ENCODE assay signal across 22 cellular contexts in the genomic region with DNA sequence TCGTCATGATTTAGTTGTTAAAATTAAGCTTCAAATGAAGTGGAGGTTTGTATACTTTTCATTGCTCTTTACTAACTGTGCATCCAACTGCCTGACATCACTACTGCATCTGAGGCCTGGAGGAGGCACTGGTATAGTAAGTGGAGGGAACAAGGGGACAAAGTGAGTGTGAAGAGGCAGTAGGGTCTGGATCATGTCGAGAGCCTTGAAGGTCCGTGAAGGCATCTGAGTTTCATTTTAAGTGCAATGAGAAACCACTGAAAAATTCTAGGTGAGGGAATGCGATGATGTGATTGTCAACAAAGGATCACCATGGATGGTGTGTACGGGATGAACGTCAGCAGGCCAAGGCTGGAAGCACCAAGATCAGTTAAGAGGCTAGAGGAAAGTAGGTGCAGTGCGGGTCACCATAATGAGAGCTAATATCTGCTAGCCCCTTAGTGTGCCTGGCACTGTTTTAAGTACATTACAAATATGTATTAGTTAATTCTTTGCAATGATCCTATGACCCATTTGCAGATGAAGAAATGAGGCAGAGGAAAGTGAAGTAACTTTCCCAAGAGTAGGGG.
DNase-seq lines count a peak whose midpoint lies in the region; ATAC-seq, FAIRE-seq and TF ChIP-seq lines count a peak whose summit lies in the region.
"Had no signal": no experiment of that assay in that cellular context is flagged by ENCODE, and none has a peak within 500 bp of the region (broad histone marks: within the 10 kb centered on the region; RNA-seq: fewer than 3 reads in every experiment).

No MANE protein-coding gene starts in this region.

- FAIRE-seq in H1 (lab: Jason Lieb, UNC) (no peak), small intestine (lab: Jason Lieb, UNC) (no peak)
- FAIRE-seq: GM19239 had no signal

- peak overlapping the region; percentile 35; the same call in 1 of the 2 replicates for H3K27ac Mint-ChIP-seq in WTC11
- no peak overlapping the region for H3K27ac Mint-ChIP-seq in activated T-helper 1 cell treated with anti-CD3 and anti-CD28 coated beads, Interleukin-12 subunit alpha, Interleukin-12 subunit beta, Interleukin-2, Interleukin-4 antibody, amounts not matched to agents 30 ng/mL and 10 ng/mL and 1 ng/mL, durations not matched to agents 14 hours and 24 hours and 36 hours
- H3K27ac Mint-ChIP-seq: CD4-positive, CD25-positive, alpha-beta regulatory T cell had no signal

- no peak for TF ChIP-seq POLR2A in H1 (IDR thresholded peaks at IDR 0.05; ENCODE audit: control extremely low read depth in 1 of 2, low read depth in 2 of 2, low read length in 2 of 2)

- peaks cover 0 to 1% of the 10 kb centered on the region in 2 experiments for H4K20me1 ChIP-seq in H1 (replicated peaks in 1 of 2; ENCODE audit: control insufficient read depth in 1 of 2, insufficient read depth in 2 of 2, low read length in 2 of 2)

- H3K9me3 ChIP-seq in H1 (ENCODE audit: insufficient read depth in 2 of 2, low read depth in 1 of 2, low read length in 1 of 2) = no peaks in the 10 kb centered on the region
- H3K9me3 ChIP-seq in muscle layer of duodenum (ENCODE audit: control insufficient read depth in 1 of 2, low read length in 2 of 2) = no peaks in the 10 kb centered on the region
- no peaks in the 10 kb centered on the region for H3K9me3 ChIP-seq in small intestine (ENCODE audit: control insufficient read depth, low read depth)

- peak overlapping the region; percentile 10; the same call in 1 of the 2 replicates for H2BK5ac ChIP-seq in H1 (ENCODE audit: low read depth, low read length)

- no peak overlapping the region for H2BK120ac ChIP-seq in H1 (replicated peaks; ENCODE audit: low read depth, low read length)

- H3K14ac ChIP-seq in H1 (ENCODE audit: insufficient read length) = no peak overlapping the region

- TF ChIP-seq CTCF in WTC11 (IDR thresholded peaks at IDR 0.05) (no peak), H1 (IDR thresholded peaks at IDR 0.05; ENCODE audit: control extremely low read depth in 1 of 3, insufficient read depth in 1 of 3, low read depth in 1 of 3, low read length in 3 of 3) (no peak)

- no peak for TF ChIP-seq RAD21 in H1 (IDR thresholded peaks at IDR 0.05 in 1 of 2, conservative IDR thresholded peaks at IDR 0.05 in 1 of 2; ENCODE audit: low read depth in 2 of 2, low read length in 2 of 2)

- intact Hi-C loops in activated T-helper 1 cell treated with anti-CD3 and anti-CD28 coated beads, Interleukin-12 subunit alpha, Interleukin-12 subunit beta, Interleukin-2, Interleukin-4 antibody, amounts not matched to agents 30 ng/mL and 10 ng/mL and 1 ng/mL, durations not matched to agents 14 hours and 24 hours and 36 hours (cut with micrococcal nuclease) = no loop called here

- H3K4me2 ChIP-seq in H1 (ENCODE audit: insufficient read depth in 1 of 2, low read depth in 2 of 2, low read length in 2 of 2) = peak overlapping the region in 1 of 2 experiments; percentile 32; a peak in 1 of 4 replicates
- H3K4me2 ChIP-seq: KMS-11 had no signal

- peaks cover 4 to 22% (median 8%) of the 10 kb centered on the region in 4 experiments for H3K4me1 ChIP-seq in H1 (replicated peaks in 1 of 4; ENCODE audit: control insufficient read depth in 3 of 4, insufficient read depth in 4 of 4, low read length in 3 of 4)
- H3K4me1 ChIP-seq in muscle layer of duodenum (ENCODE audit: control insufficient read depth in 1 of 2, insufficient read depth in 2 of 2, low read length in 2 of 2) = peaks cover 8 to 26% of the 10 kb centered on the region in 2 donors
- H3K4me1 ChIP-seq in small intestine (ENCODE audit: control insufficient read depth in 2 of 2, insufficient read depth in 1 of 2, low read depth in 1 of 2, low read length in 1 of 2) = peaks cover 3 to 9% of the 10 kb centered on the region in 2 donors

- H3K27ac ChIP-seq in H1 (ENCODE audit: low read depth, low read length) = no peak overlapping the region
- H3K27ac ChIP-seq in muscle layer of duodenum (ENCODE audit: low read length) = peak overlapping the region; percentile 53
- H3K27ac ChIP-seq in small intestine (ENCODE audit: low read depth in 1 of 2, low read length in 1 of 2) = peak overlapping the region in 1 of 2 donors; percentile 65
- H3K27ac ChIP-seq: KMS-11, RWPE1 had no signal

- H3K36me3 ChIP-seq in H1 (ENCODE audit: control insufficient read depth in 2 of 4, insufficient read depth in 4 of 4, low read length in 3 of 4) = peaks cover 0 to 21% (median 6%) of the 10 kb centered on the region in 4 experiments; a peak in 5 of 8 replicates
- peaks cover 8 to 24% of the 10 kb centered on the region in 2 donors for H3K36me3 ChIP-seq in muscle layer of duodenum (ENCODE audit: control insufficient read depth in 1 of 2, insufficient read depth in 2 of 2, low read length in 2 of 2)
- peaks cover 0 to 4% of the 10 kb centered on the region in 2 donors for H3K36me3 ChIP-seq in small intestine (ENCODE audit: control insufficient read depth in 2 of 2, insufficient read depth in 2 of 2, low read length in 2 of 2)

- POLR2A ChIA-PET in WTC11 (lab: Charles Lee) = interaction anchor here (0.5 kb wide), 1 partner anchor 777 kb away, joined by 4 read pairs; no protein-coding TSS in a partner anchor
- POLR2A ChIA-PET in H1 (lab: Charles Lee; ENCODE audit: partially characterized antibody) = interaction anchor here (0.7 kb wide), 2 partner anchors 35 to 50 kb away, joined by 3 read pairs; no protein-coding TSS in a partner anchor

- H4K5ac ChIP-seq in H1 (ENCODE audit: insufficient read length, low read depth, low read length) = no peak overlapping the region

- peaks cover 12% of the 10 kb centered on the region for H3K9me3 Mint-ChIP-seq in WTC11
- H3K9me3 Mint-ChIP-seq in activated T-helper 1 cell treated with anti-CD3 and anti-CD28 coated beads, Interleukin-12 subunit alpha, Interleukin-12 subunit beta, Interleukin-2, Interleukin-4 antibody, amounts not matched to agents 30 ng/mL and 10 ng/mL and 1 ng/mL, durations not matched to agents 14 hours and 24 hours and 36 hours = no peaks in the 10 kb centered on the region

- H3K9ac ChIP-seq in H1 (replicated peaks in 1 of 4; ENCODE audit: extremely low read depth in 1 of 4, low read depth in 3 of 4, low read length in 3 of 4) = no peak overlapping the region
- H3K9ac ChIP-seq: KMS-11 had no signal

- no peak for TF ChIP-seq EP300 in H1 (IDR thresholded peaks at IDR 0.05; ENCODE audit: borderline replicate concordance in 1 of 2, low read depth in 2 of 2, low read length in 2 of 2)

- no peak overlapping the region for H3K4ac ChIP-seq in H1 (replicated peaks; ENCODE audit: insufficient read length, low read depth, low read length)

- no peaks in the 10 kb centered on the region for H3K27me3 Mint-ChIP-seq in WTC11 (ENCODE audit: low read depth)
- H3K27me3 Mint-ChIP-seq in activated T-helper 1 cell treated with anti-CD3 and anti-CD28 coated beads, Interleukin-12 subunit alpha, Interleukin-12 subunit beta, Interleukin-2, Interleukin-4 antibody, amounts not matched to agents 30 ng/mL and 10 ng/mL and 1 ng/mL, durations not matched to agents 14 hours and 24 hours and 36 hours (ENCODE audit: insufficient read depth) = peaks cover 4% of the 10 kb centered on the region

- CTCF ChIA-PET in WTC11 (lab: Charles Lee) = interaction anchor here (0.6 to 2.3 kb wide), 2 partner anchors 58 to 198 kb away, joined by 3 to 7 read pairs; no protein-coding TSS in a partner anchor
- CTCF ChIA-PET in H1 (lab: Charles Lee; ENCODE audit: partially characterized antibody) = interaction anchor here (0.6 to 2.3 kb wide), 10 partner anchors 8 to 253 kb away, joined by 3 to 10 read pairs (median 4); no protein-coding TSS in a partner anchor

- H3K4me3 Mint-ChIP-seq in WTC11 = no peak overlapping the region
- no peak overlapping the region for H3K4me3 Mint-ChIP-seq in activated T-helper 1 cell treated with anti-CD3 and anti-CD28 coated beads, Interleukin-12 subunit alpha, Interleukin-12 subunit beta, Interleukin-2, Interleukin-4 antibody, amounts not matched to agents 30 ng/mL and 10 ng/mL and 1 ng/mL, durations not matched to agents 14 hours and 24 hours and 36 hours
- H3K4me3 Mint-ChIP-seq: CD4-positive, CD25-positive, alpha-beta regulatory T cell had no signal

- no peak for DNase-seq in WTC11 (ENCODE audit: low spot score)
- no peak for DNase-seq in H1 (ENCODE audit: low read depth in 1 of 2, low spot score in 2 of 2)
- peak; percentile 16 for DNase-seq in small intestine
- no peak for DNase-seq in activated T-helper 1 cell treated with anti-CD3 and anti-CD28 coated beads, Interleukin-12 subunit alpha, Interleukin-12 subunit beta, Interleukin-2, Interleukin-4 antibody, amounts not matched to agents 30 ng/mL and 10 ng/mL and 1 ng/mL, durations not matched to agents 14 hours and 24 hours and 36 hours (ENCODE audit: low spot score)
- DNase-seq: CD4-positive, CD25-positive, alpha-beta regulatory T cell; EL; GF-D8; HCEC 1CT; IMR-90; NCI-H1092 treated with DMSO at 0.1 percent for 48 hours; NCI-H1436 treated with DMSO at 0.1 percent for 48 hours; NCI-H2029; NCI-H345; NCI-H524; NCI-H774; NK-92 treated with Interleukin-12 subunit alpha and Interleukin-12 subunit beta, amount 100 ng/mL, for 24 hours had no signal

- peaks cover 49% of the 10 kb centered on the region for H3K36me3 Mint-ChIP-seq in WTC11
- H3K36me3 Mint-ChIP-seq in activated T-helper 1 cell treated with anti-CD3 and anti-CD28 coated beads, Interleukin-12 subunit alpha, Interleukin-12 subunit beta, Interleukin-2, Interleukin-4 antibody, amounts not matched to agents 30 ng/mL and 10 ng/mL and 1 ng/mL, durations not matched to agents 14 hours and 24 hours and 36 hours (ENCODE audit: low read depth) = no peaks in the 10 kb centered on the region
- H3K36me3 Mint-ChIP-seq: CD4-positive, CD25-positive, alpha-beta regulatory T cell had no signal

- H3K27me3 ChIP-seq in H1 (replicated peaks in 1 of 4; ENCODE audit: control insufficient read depth in 3 of 4, extremely low read depth in 1 of 4, insufficient read depth in 3 of 4, low read length in 3 of 4) (no peaks in the 10 kb centered on the region), muscle layer of duodenum (ENCODE audit: low read depth, low read length) (no peaks in the 10 kb centered on the region), small intestine (ENCODE audit: control insufficient read depth in 2 of 2, insufficient read depth in 2 of 2, low read length in 2 of 2) (no peaks in the 10 kb centered on the region)

- H2BK20ac ChIP-seq in H1 (ENCODE audit: low read length) = peak overlapping the region; percentile 13; the same call in 1 of the 2 replicates

- H3K79me2 ChIP-seq in H1 (ENCODE audit: control insufficient read depth in 1 of 2, insufficient read depth in 2 of 2, low read length in 2 of 2) = peaks cover 0 to 7% of the 10 kb centered on the region in 2 experiments; a peak in 1 of 4 replicates

- ATAC-seq in WTC11 (no peak), GM21360 (IDR thresholded peaks at IDR 0.05; ENCODE audit: unreplicated experiment) (no peak), GM18907 (IDR thresholded peaks at IDR 0.05; ENCODE audit: unreplicated experiment) (no peak)

- H2BK15ac ChIP-seq in H1 (ENCODE audit: low read length) = 0 out of 2 replicates have a peak overlapping the region, but pooled peaks have one; percentile 21

- 92% methylated on average over 7 of the region's 7 CpGs; no CpG with 5 or more reads in 1 of the 2 experiments for WGBS in H1 (ENCODE audit: extremely low coverage in 1 of 2, insufficient coverage in 1 of 2, insufficient read length in 1 of 2, insufficient replicate concordance in 2 of 2, low coverage in 1 of 2, low lambda C conversion rate in 2 of 2, missing lambda C conversion rate in 1 of 2), 2 experiments
- 81 to 83% (median 81%) methylated on average over 7 of the region's 7 CpGs for WGBS in small intestine, 3 donors

- H3K18ac ChIP-seq in H1 (ENCODE audit: extremely low read depth, low read length) = peak overlapping the region; percentile 41; the same call in 1 of the 2 replicates

- H3K4me1 Mint-ChIP-seq in WTC11 = peaks cover 45% of the 10 kb centered on the region
- H3K4me1 Mint-ChIP-seq in activated T-helper 1 cell treated with anti-CD3 and anti-CD28 coated beads, Interleukin-12 subunit alpha, Interleukin-12 subunit beta, Interleukin-2, Interleukin-4 antibody, amounts not matched to agents 30 ng/mL and 10 ng/mL and 1 ng/mL, durations not matched to agents 14 hours and 24 hours and 36 hours (ENCODE audit: low read depth) = no peaks in the 10 kb centered on the region
- H3K4me1 Mint-ChIP-seq: CD4-positive, CD25-positive, alpha-beta regulatory T cell had no signal

- H4K91ac ChIP-seq in H1 (replicated peaks; ENCODE audit: insufficient read length, low read length) = peak overlapping the region; percentile 38

- no peak overlapping the region for H3K23ac ChIP-seq in H1 (ENCODE audit: insufficient read length)

- H3K4me3 ChIP-seq in H1 (ENCODE audit: extremely low read depth in 1 of 4, insufficient read depth in 2 of 4, low read depth in 3 of 4, low read length in 4 of 4) = no peak overlapping the region
- H3K4me3 ChIP-seq in muscle layer of duodenum (ENCODE audit: low read depth in 1 of 2, low read length in 2 of 2) = no peak overlapping the region
- no peak overlapping the region for H3K4me3 ChIP-seq in small intestine (ENCODE audit: low read depth in 1 of 2, low read length in 2 of 2)

- no peaks in the 10 kb centered on the region for H3K79me1 ChIP-seq in H1 (ENCODE audit: low read depth, low read length)

- H4K8ac ChIP-seq in H1 (ENCODE audit: extremely low read depth, insufficient read depth, low read length) = no peak overlapping the region

- H2BK12ac ChIP-seq in H1 (ENCODE audit: low read depth, low read length) = peak overlapping the region; percentile 20; the same call in 1 of the 2 replicates

- no peak overlapping the region for H3K56ac ChIP-seq in H1 (replicated peaks; ENCODE audit: insufficient read length, low read depth, low read length)

- H2AK5ac ChIP-seq in H1 (ENCODE audit: low read depth, low read length) = 0 out of 2 replicates have a peak overlapping the region, but pooled peaks have one; percentile 1

- no peak overlapping the region for H2AFZ ChIP-seq in H1 (ENCODE audit: low read length)

- no peaks in the 10 kb centered on the region for H3K23me2 ChIP-seq in H1 (ENCODE audit: low read depth, low read length)
